In genomic region chr2:130749641-130750040, GRCh38 we compare ENCODE assay signal across 25 cellular contexts. TPM values are rescaled to one million over a fixed set of nuclear protein-coding genes. Genes with fewer than 3 reads are reported as not detected.
"Had no signal": no experiment of that assay in that cellular context is flagged by ENCODE, and none has a peak within 500 bp of the region (broad histone marks: within the 10 kb centered on the region; RNA-seq: fewer than 3 reads in every experiment).

No MANE protein-coding gene starts in this region.

- H3K9me3 ChIP-seq: SK-N-SH had no signal

- H3K9ac ChIP-seq: SK-N-SH had no signal

- H3K27ac ChIP-seq: RWPE1 had no signal

- H3K4me2 ChIP-seq: SK-N-SH had no signal

- ATAC-seq: Panc1, PC-3 had no signal

- DNase-seq: KBM-7, MV-4-11, NCI-H1048, NCI-H1105, NCI-H1417, NCI-H1436 treated with DMSO at 0.1 percent for 48 hours, NCI-H1694, NCI-H1930, NCI-H2081, NCI-H2107, NCI-H2227 treated with DMSO at 0.1 percent for 48 hours, NCI-H524 treated with DMSO at 0.1 percent for 48 hours, NCI-H69, NCI-H774, PC-3, SHP77, SK-N-SH had no signal

RNA-seq across cellular contexts. Expression of gene AMER3, which starts 5.7 kb away (rescaled TPM):
- total RNA-seq: HT1080, LHCN-M2, MCF 10A, NCI-H460, OCI-LY7, PC-3, SK-MEL-5 had no signal

RNA-seq across cellular contexts. Expression of gene GPR148, which starts 20.8 kb away (rescaled TPM):
- total RNA-seq: HT1080, LHCN-M2, MCF 10A, NCI-H460, OCI-LY7, PC-3, SK-MEL-5 had no signal
- polyA plus RNA-seq: SK-N-SH had no signal
